ENCODE assay signal across 31 cellular contexts in the genomic region with DNA sequence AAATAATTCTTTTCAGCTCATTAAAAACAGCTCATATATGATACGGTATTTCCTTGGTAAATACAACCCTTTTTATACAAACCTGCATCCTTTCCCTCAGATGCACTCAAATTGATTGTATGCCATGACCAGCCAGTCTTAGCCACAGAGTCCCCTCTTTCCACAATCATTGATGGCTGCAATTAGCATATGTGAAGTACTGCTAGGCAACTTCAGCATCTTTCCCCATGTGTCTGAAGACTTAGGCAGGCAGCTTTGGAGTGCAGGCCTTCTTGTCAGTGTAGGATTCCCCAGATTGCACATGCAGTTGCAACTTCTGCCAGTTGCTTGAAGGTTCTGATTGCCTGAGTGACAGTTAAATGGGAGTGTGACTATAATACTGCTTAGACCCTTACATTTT.
"Had no signal": no experiment of that assay in that cellular context is flagged by ENCODE, and none has a peak within 500 bp of the region (broad histone marks: within the 10 kb centered on the region; RNA-seq: fewer than 3 reads in every experiment).

No MANE protein-coding gene starts in this region.

- H3K27ac ChIP-seq: ascending aorta, breast epithelium, cardiac muscle cell, colonic mucosa, epithelial cell of prostate, esophagus squamous epithelium, gastroesophageal sphincter, WERI-Rb-1 had no signal

- H3K4me1 ChIP-seq: ascending aorta, breast epithelium, colonic mucosa, esophagus squamous epithelium, gastroesophageal sphincter had no signal

- DNase-seq: activated CD4-positive, alpha-beta memory T cell treated with anti-CD3 and anti-CD28 coated beads, Interleukin-2, amount 10 ng/mL, durations not matched to agents 7 days and 5 days; activated CD4-positive, alpha-beta T cell treated with anti-CD3 and anti-CD28 coated beads for 1 hour; activated CD4-positive, alpha-beta T cell treated with anti-CD3 and anti-CD28 coated beads for 4 hours; activated CD4-positive, alpha-beta T cell treated with anti-CD3 and anti-CD28 coated beads, Interleukin-2, amount 10 ng/mL, durations not matched to agents 7 days and 5 days; activated CD4-positive, alpha-beta T cell treated with anti-CD3 and anti-CD28 coated beads, Interleukin-2, amount 50 U/mL, for 4 hours; activated CD4-positive, CD25-positive, alpha-beta regulatory T cell; activated CD8-positive, alpha-beta memory T cell treated with anti-CD3 and anti-CD28 coated beads, Interleukin-2, amount 50 U/mL, for 48 hours; activated gamma-delta T cell; activated naive CD4-positive, alpha-beta T cell; activated naive CD4-positive, alpha-beta T cell treated with anti-CD3 and anti-CD28 coated beads, Interleukin-2, amount 10 ng/mL, durations not matched to agents 7 days and 5 days; activated naive CD8-positive, alpha-beta T cell treated with anti-CD3 and anti-CD28 coated beads, Interleukin-2, amount 10 ng/mL, durations not matched to agents 7 days and 5 days; activated T-cell treated with anti-CD3 and anti-CD28 coated beads for 4 hours; activated T-cell treated with anti-CD3 and anti-CD28 coated beads, Interleukin-2, amount 50 U/mL, for 24 hours; activated T-cell treated with anti-CD3 and anti-CD28 coated beads, Interleukin-2, amount 50 U/mL, for 72 hours; central memory CD4-positive, alpha-beta T cell; cerebellar nuclear complex; colonic mucosa; effector CD8-positive, alpha-beta T cell; esophagus squamous epithelium; foreskin melanocyte; T-helper 1 cell; T-helper 17 cell; T1000; WERI-Rb-1 had no signal

- H3K27me3 ChIP-seq: ascending aorta, cardiac muscle cell, colonic mucosa, esophagus squamous epithelium, gastroesophageal sphincter had no signal

- FAIRE-seq: endometrium, endothelial cell of umbilical vein had no signal

- H3K4me3 ChIP-seq: ascending aorta, breast epithelium, cardiac muscle cell, colonic mucosa, esophagus squamous epithelium, gastroesophageal sphincter had no signal

- H3K36me3 ChIP-seq: ascending aorta, breast epithelium, cardiac muscle cell, colonic mucosa, esophagus squamous epithelium, gastroesophageal sphincter, WERI-Rb-1 had no signal

- H3K9me3 ChIP-seq: ascending aorta, breast epithelium, colonic mucosa, esophagus squamous epithelium, gastroesophageal sphincter had no signal
